Comparison of ENCODE assay signal across 8 cellular contexts in genomic region chr3:192917508-192918274, GRCh38. TPM values are rescaled to one million over a fixed set of nuclear protein-coding genes. Genes with fewer than 3 reads are reported as not detected.
DNase-seq lines count a peak whose midpoint lies in the region; ATAC-seq and TF ChIP-seq lines count a peak whose summit lies in the region.

Gene MB21D2, minus strand, starts transcription at chr3:192917856. Its CDS starts 16 bp downstream, at chr3:192917840.

- H3K27ac ChIP-seq in right cardiac atrium (ENCODE audit: low read length), result peak within 1 kb of the TSS; percentile 90
- H3K27ac ChIP-seq in psoas muscle, result peak within 1 kb of the TSS; percentile 80

- no peaks in the 10 kb centered on the region for H3K9me3 Mint-ChIP-seq in T-helper 1 cell treated with Interleukin-12 subunit alpha and Interleukin-12 subunit beta and Interleukin-4 antibody, amounts not matched to agents 30 μg/mL and 1 μg/mL, for 36 hours

- DNase-seq in NCI-H1105 (lab: John Stamatoyannopoulos, UW), result peak; percentile 88
- DNase-seq in astrocyte of the spinal cord (ENCODE audit: low read depth, low spot score), result peak; percentile 90
- peak; percentile 91 to 95 (median 95) for DNase-seq in right cardiac atrium
- peak; percentile 77 to 81 for DNase-seq in psoas muscle
- no peak for DNase-seq in GDM1 (lab: John Stamatoyannopoulos, UW)

- H3K4me3 Mint-ChIP-seq in T-helper 1 cell treated with Interleukin-12 subunit alpha and Interleukin-12 subunit beta and Interleukin-4 antibody, amounts not matched to agents 30 μg/mL and 1 μg/mL, for 36 hours, result peak within 1 kb of the TSS; percentile 98

- TF ChIP-seq CTCF in astrocyte of the spinal cord (IDR thresholded peaks at IDR 0.05; ENCODE audit: low read depth, low read length) (no peak), psoas muscle (IDR thresholded peaks at IDR 0.05) (no peak)

- H3K4me1 ChIP-seq in right cardiac atrium (ENCODE audit: control insufficient read depth, insufficient read depth, low read length) (no peaks in the 10 kb centered on the region), psoas muscle (peaks cover 4% of the 10 kb centered on the region)

- peaks cover 43% of the 10 kb centered on the region for H3K27me3 Mint-ChIP-seq in T-helper 1 cell treated with Interleukin-12 subunit alpha and Interleukin-12 subunit beta and Interleukin-4 antibody, amounts not matched to agents 30 μg/mL and 1 μg/mL, for 36 hours (ENCODE audit: low read depth)

- intact Hi-C loops in right cardiac atrium (cut with DNase I), result loop anchor here (5.0 to 10.0 kb wide), 6 partner anchors 63 to 127 kb away; no protein-coding TSS in a partner anchor
- intact Hi-C loops in psoas muscle (cut with DNase I), result loop anchor here (2.0 to 10.0 kb wide), 4 partner anchors 50 to 127 kb away; no protein-coding TSS in a partner anchor

- peaks cover 41% of the 10 kb centered on the region for H3K4me1 Mint-ChIP-seq in T-helper 1 cell treated with Interleukin-12 subunit alpha and Interleukin-12 subunit beta and Interleukin-4 antibody, amounts not matched to agents 30 μg/mL and 1 μg/mL, for 36 hours (ENCODE audit: low read depth)

- H3K27me3 ChIP-seq in right cardiac atrium (ENCODE audit: control insufficient read depth, insufficient read depth) (no peaks in the 10 kb centered on the region), psoas muscle (ENCODE audit: insufficient read depth in 3 of 3, low read length in 2 of 3) (no peaks in the 10 kb centered on the region)

- H3K9me3 ChIP-seq in right cardiac atrium (ENCODE audit: control insufficient read depth, low read length) (no peaks in the 10 kb centered on the region), psoas muscle (no peaks in the 10 kb centered on the region)

- in situ Hi-C loops in astrocyte of the spinal cord (cut with HindIII; ENCODE audit: low sequenced_read_pairs), result no loop called here

- no peaks in the 10 kb centered on the region for H3K36me3 ChIP-seq in psoas muscle (ENCODE audit: insufficient read depth in 1 of 2, low read depth in 1 of 2)

- ATAC-seq in GM18502 (IDR thresholded peaks at IDR 0.05; ENCODE audit: poor library complexity, unreplicated experiment), result peak; percentile 77
- peak; percentile 74 for ATAC-seq in HG02642 (IDR thresholded peaks at IDR 0.05; ENCODE audit: poor library complexity, unreplicated experiment)
- ATAC-seq in right cardiac atrium, result peak; percentile 95 to 96
- peak; percentile 72 to 85 (median 80) for ATAC-seq in psoas muscle

- peak within 1 kb of the TSS; percentile 94 for H3K27ac Mint-ChIP-seq in T-helper 1 cell treated with Interleukin-12 subunit alpha and Interleukin-12 subunit beta and Interleukin-4 antibody, amounts not matched to agents 30 μg/mL and 1 μg/mL, for 36 hours

- peaks cover 19% of the 10 kb centered on the region for H3K36me3 Mint-ChIP-seq in T-helper 1 cell treated with Interleukin-12 subunit alpha and Interleukin-12 subunit beta and Interleukin-4 antibody, amounts not matched to agents 30 μg/mL and 1 μg/mL, for 36 hours (ENCODE audit: low read depth)

- H3K4me3 ChIP-seq in astrocyte of the spinal cord (ENCODE audit: low read depth, low read length), result peak within 1 kb of the TSS; percentile 95
- peak within 1 kb of the TSS; percentile 94 for H3K4me3 ChIP-seq in right cardiac atrium (ENCODE audit: low read length)
- peak within 1 kb of the TSS; percentile 71 for H3K4me3 ChIP-seq in psoas muscle

- under 1% methylated on average over 60 of the region's 60 CpGs for WGBS in right cardiac atrium
- 0 to 1% (median 1%) methylated on average over 50 to 60 of the region's 60 CpGs for WGBS in psoas muscle, 3 donors

RNA-seq across cellular contexts. Expression of gene MB21D2, which starts in this region (rescaled TPM):
- total RNA-seq in right cardiac atrium, result 1 to 10 TPM; 3.1 to 3.9 (median 3.7) TPM
- polyA plus RNA-seq in right cardiac atrium, result 1.3 TPM
- total RNA-seq in psoas muscle, result 1 to 10 TPM; 1.3 to 2.6 (median 2.2) TPM
- 1 to 10 TPM in 1 of 3 donors, under 1 TPM in 2; 0.61 to 1.2 (median 0.76) TPM for polyA plus RNA-seq in psoas muscle
